In the genomic region with DNA sequence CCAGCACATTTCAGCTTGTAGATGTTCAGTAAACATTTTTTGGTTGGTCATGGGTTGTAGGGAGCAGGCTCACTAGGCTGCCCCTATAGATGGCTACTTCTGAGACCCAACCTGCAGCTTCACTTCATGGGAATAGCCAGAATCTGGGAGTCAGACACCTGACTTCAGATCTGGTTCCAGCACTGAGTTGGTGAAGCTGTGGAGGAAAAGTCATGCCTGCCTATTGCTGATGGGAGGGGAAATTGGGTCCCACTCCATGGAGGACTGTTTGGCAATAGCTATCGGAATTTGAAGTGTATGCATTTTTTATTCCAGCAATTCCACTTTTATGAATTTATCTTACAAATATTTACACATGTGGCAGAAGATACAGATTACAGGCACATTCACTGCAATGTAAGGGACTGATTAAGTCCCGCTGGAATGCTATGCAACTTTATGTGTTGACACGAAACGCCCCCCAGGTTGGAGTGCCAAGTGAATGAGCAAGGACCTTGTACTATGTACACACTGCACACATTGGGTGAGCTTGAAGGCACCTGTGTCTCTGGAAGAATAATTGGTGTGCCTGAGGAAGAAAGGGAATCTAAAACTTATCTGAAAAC, we compare ENCODE assay signal across 26 cellular contexts. TPM values are rescaled to one million over a fixed set of nuclear protein-coding genes. Genes with fewer than 3 reads are reported as not detected.
A peak's percentile ranks its signal among the peaks of the same experiment; 100 is the strongest.
DNase-seq lines count a peak whose midpoint lies in the region; ATAC-seq, FAIRE-seq and TF ChIP-seq lines count a peak whose summit lies in the region.
"Had no signal": no experiment of that assay in that cellular context is flagged by ENCODE, and none has a peak within 500 bp of the region (broad histone marks: within the 10 kb centered on the region; RNA-seq: fewer than 3 reads in every experiment).

No MANE protein-coding gene starts in this region.

- no peak overlapping the region for H3K4me3 ChIP-seq in pancreas
- H3K4me3 ChIP-seq: gastroesophageal sphincter, PC-9, smooth muscle cell, tibial nerve had no signal

- intact Hi-C loops in pancreas (cut with DNase I): no loop called here
- intact Hi-C loops in Right ventricle myocardium inferior (cut with DNase I): no loop called here

- peaks cover 0 to 6% (median 5%) of the 10 kb centered on the region in 3 donors for H3K4me1 ChIP-seq in pancreas
- H3K4me1 ChIP-seq: gastroesophageal sphincter had no signal

- no peaks in the 10 kb centered on the region for H3K36me3 ChIP-seq in pancreas
- H3K36me3 ChIP-seq: gastroesophageal sphincter, tibial nerve had no signal

- 11 to 16% methylated on average over 4 of the region's 4 CpGs for WGBS in pancreas, 2 donors

- no peak for TF ChIP-seq POLR2A in GM12891 (IDR thresholded peaks at IDR 0.05; ENCODE audit: low read depth, low read length)

- ATAC-seq in pancreas: peak in 3 of 4 donors; percentile 29 to 88 (median 37)
- no peak for ATAC-seq in Right ventricle myocardium inferior
- ATAC-seq: gastroesophageal sphincter; left cardiac atrium; stimulated activated naive CD8-positive, alpha-beta T cell treated with anti-CD3 and anti-CD28 coated beads, Interleukin-15, amount 100 ng/mL, for 72 hours had no signal

- no peaks in the 10 kb centered on the region for H3K27me3 ChIP-seq in pancreas
- H3K27me3 ChIP-seq: tibial nerve had no signal

- DNase-seq in GM12891 (ENCODE audit: insufficient read length, low spot score) (no peak), NCI-H226 (peak; percentile 71), fibroblast of peridontal ligament (ENCODE audit: extremely low read depth) (peak; percentile 34), pancreas (no peak), NCI-H82 (lab: John Stamatoyannopoulos, UW) (no peak), Right ventricle myocardium inferior (ENCODE audit: missing footprints) (no peak), occipital lobe (lab: John Stamatoyannopoulos, UW) (no peak), NCI-H345 treated with DMSO at 0.1 percent for 48 hours (lab: John Stamatoyannopoulos, UW; ENCODE audit: unreplicated experiment) (no peak)
- DNase-seq: activated CD4-positive, alpha-beta T cell treated with anti-CD3 and anti-CD28 coated beads for 48 hours; activated CD8-positive, alpha-beta memory T cell treated with anti-CD3 and anti-CD28 coated beads, Interleukin-2, amount 50 U/mL, for 4 hours; CD4-positive, alpha-beta memory T cell; cortex of kidney; H9; left cardiac atrium; NCI-H1436; NCI-H2171; NCI-H748 treated with DMSO at 0.1 percent for 48 hours; stimulated activated CD4-positive, alpha-beta T cell treated with anti-CD3 and anti-CD28 coated beads, Interleukin-4, amount 100 ng/mL, for 24 hours; stimulated activated naive CD8-positive, alpha-beta T cell treated with anti-CD3 and anti-CD28 coated beads, Interleukin-15, amount 100 ng/mL, for 72 hours had no signal

- no peak for TF ChIP-seq CTCF in pancreas (IDR thresholded peaks at IDR 0.05)

- FAIRE-seq in GM12891 (lab: Jason Lieb, UNC) (peak; percentile 20), pancreas (lab: Jason Lieb, UNC) (no peak)
- FAIRE-seq: endometrium had no signal

- H3K9me3 ChIP-seq in pancreas: no peaks in the 10 kb centered on the region
- H3K9me3 ChIP-seq: gastroesophageal sphincter had no signal

- no peak overlapping the region for H3K27ac ChIP-seq in pancreas
- H3K27ac ChIP-seq: gastroesophageal sphincter, PC-9, tibial nerve had no signal

TF ChIP-seq in GM12891, 5 proteins besides CTCF, POLR2A, EP300 and RAD21:
- TF ChIP-seq SPI1 (IDR thresholded peaks at IDR 0.05; ENCODE audit: low read depth, low read length) (no peak), PAX5 (IDR thresholded peaks at IDR 0.05; ENCODE audit: insufficient read depth, low read length, severe bottlenecking) (no peak), POLR2AphosphoS5 (IDR thresholded peaks at IDR 0.05; ENCODE audit: low read depth, low read length) (no peak), POU2F2 (IDR thresholded peaks at IDR 0.05; ENCODE audit: low read depth, low read length) (no peak), TAF1 (IDR thresholded peaks at IDR 0.05; ENCODE audit: low read depth, low read length) (no peak)

RNA-seq across cellular contexts. Expression of a gene that starts 7.8 kb away (rescaled TPM):
- polyA plus RNA-seq in GM12891 (2012; ENCODE audit: low read depth, missing spikeins): 4.8 TPM
- total RNA-seq in pancreas (1 to 10 TPM in 4 of 6 donors, under 1 TPM in 2; 0.09 to 4.6 (median 1.6) TPM), Right ventricle myocardium inferior (3.8 TPM), occipital lobe (1.7 TPM)
- under 1 TPM; 0.68 to 0.82 TPM for polyA plus RNA-seq in pancreas
- total RNA-seq: H9, smooth muscle cell had no signal
- polyA plus RNA-seq: neural cell had no signal

RNA-seq across cellular contexts. Expression of a gene that starts 26.3 kb away (rescaled TPM):
- 0.41 TPM for polyA plus RNA-seq in GM12891 (2012; ENCODE audit: low read depth, missing spikeins)
- under 1 TPM in 1 of 6 donors, not detected in 5; 0.22 TPM for total RNA-seq in pancreas
- polyA plus RNA-seq in pancreas: not detected
- not detected for total RNA-seq in Right ventricle myocardium inferior
- total RNA-seq in occipital lobe: not detected
- total RNA-seq: gastroesophageal sphincter, H9, left cardiac atrium, LHCN-M2, smooth muscle cell, tibial nerve had no signal
- polyA plus RNA-seq: neural cell, smooth muscle cell had no signal

Comparison
In these comparisons a context has a peak if more than half of its experiments do, and no peak if none do; other contexts are left out.
1. DNase-seq: peak in NCI-H226 (single experiment) and fibroblast of peridontal ligament (single experiment); none in GM12891 (single experiment), pancreas (0 of 6), NCI-H82 (single experiment), Right ventricle myocardium inferior (single experiment), occipital lobe (single experiment) and NCI-H345 treated with DMSO at 0.1 percent for 48 hours (single experiment).